21 cellular contexts compared by ENCODE assay signal in genomic region chr11:134519390-134519750, GRCh38.
"Had no signal": no experiment of that assay in that cellular context is flagged by ENCODE, and none has a peak within 500 bp of the region (broad histone marks: within the 10 kb centered on the region; RNA-seq: fewer than 3 reads in every experiment).

No MANE protein-coding gene starts in this region.

- DNase-seq: effector memory CD8-positive, alpha-beta T cell; erythroblast; foreskin keratinocyte; hypothalamus; natural killer cell; nucleus accumbens; stimulated activated CD4-positive, alpha-beta T cell treated with anti-CD3 and anti-CD28 coated beads, Interleukin-2, amount 100 ng/mL, for 24 hours; stimulated activated CD4-positive, alpha-beta T cell treated with anti-CD3 and anti-CD28 coated beads, Interleukin-4, amount 100 ng/mL, for 4 hours; stimulated activated naive B cell treated with anti-CD40 and anti-IgM and Interleukin-4, amounts not matched to agents 10 μg/mL and 1 μg/mL and 100 μg/mL, for 72 hours; stimulated activated naive CD8-positive, alpha-beta T cell treated with anti-CD3 and anti-CD28 coated beads, Interleukin-15, amount 100 ng/mL, for 72 hours; testis had no signal

- H3K4me3 ChIP-seq: lower lobe of right lung, ovary, prostate gland, right lobe of liver, testis, tibial nerve had no signal

- H3K4me1 Mint-ChIP-seq: mesothelial cell of epicardium; stimulated activated naive B cell treated with anti-CD40 and anti-IgM and Interleukin-4, amounts not matched to agents 10 μg/mL and 1 μg/mL and 100 μg/mL, for 72 hours; stimulated activated naive CD8-positive, alpha-beta T cell treated with anti-CD3 and anti-CD28 coated beads, Interleukin-15, amount 100 ng/mL, for 72 hours had no signal

- H3K9me3 ChIP-seq: lower lobe of right lung, ovary, prostate gland, right lobe of liver, testis, tibial nerve had no signal

- ATAC-seq: effector memory CD8-positive, alpha-beta T cell; foreskin keratinocyte; left lobe of liver; lower lobe of right lung; natural killer cell; right lobe of liver; stimulated activated naive B cell treated with anti-CD40 and anti-IgM and Interleukin-4, amounts not matched to agents 10 μg/mL and 1 μg/mL and 100 μg/mL, for 72 hours; stimulated activated naive CD8-positive, alpha-beta T cell treated with anti-CD3 and anti-CD28 coated beads, Interleukin-15, amount 100 ng/mL, for 72 hours had no signal

- H3K36me3 Mint-ChIP-seq: mesothelial cell of epicardium, natural killer cell had no signal

- H3K27ac Mint-ChIP-seq: dendritic cell treated with granulocyte-macrophage colony-stimulating factor and Interleukin-4, amounts not matched to agents 40 ng/mL and 50 ng/mL, for 4 days; effector memory CD8-positive, alpha-beta T cell; memory B cell; mesothelial cell of epicardium; natural killer cell; stimulated activated naive B cell treated with anti-CD40 and anti-IgM and Interleukin-4, amounts not matched to agents 10 μg/mL and 1 μg/mL and 100 μg/mL, for 72 hours; stimulated activated naive CD8-positive, alpha-beta T cell treated with anti-CD3 and anti-CD28 coated beads, Interleukin-15, amount 100 ng/mL, for 72 hours had no signal

- H3K36me3 ChIP-seq: lower lobe of right lung, ovary, prostate gland, right lobe of liver, tibial nerve had no signal

- H3K27me3 ChIP-seq: foreskin keratinocyte, ovary, right lobe of liver, testis had no signal

- H3K4me3 Mint-ChIP-seq: dendritic cell treated with granulocyte-macrophage colony-stimulating factor and Interleukin-4, amounts not matched to agents 40 ng/mL and 50 ng/mL, for 4 days; effector memory CD8-positive, alpha-beta T cell; memory B cell; mesothelial cell of epicardium; natural killer cell; neural crest cell; stimulated activated naive B cell treated with anti-CD40 and anti-IgM and Interleukin-4, amounts not matched to agents 10 μg/mL and 1 μg/mL and 100 μg/mL, for 72 hours; stimulated activated naive CD8-positive, alpha-beta T cell treated with anti-CD3 and anti-CD28 coated beads, Interleukin-15, amount 100 ng/mL, for 72 hours had no signal

- H3K27ac ChIP-seq: foreskin keratinocyte, lower lobe of right lung, ovary, prostate gland, right lobe of liver, testis, tibial nerve had no signal

- H3K4me1 ChIP-seq: foreskin keratinocyte, lower lobe of right lung, right lobe of liver, tibial nerve had no signal

- H3K9me3 Mint-ChIP-seq: memory B cell; mesothelial cell of epicardium; natural killer cell; neural crest cell; stimulated activated naive CD8-positive, alpha-beta T cell treated with anti-CD3 and anti-CD28 coated beads, Interleukin-15, amount 100 ng/mL, for 72 hours had no signal

- H3K27me3 Mint-ChIP-seq: dendritic cell treated with granulocyte-macrophage colony-stimulating factor and Interleukin-4, amounts not matched to agents 40 ng/mL and 50 ng/mL, for 4 days; stimulated activated naive CD8-positive, alpha-beta T cell treated with anti-CD3 and anti-CD28 coated beads, Interleukin-15, amount 100 ng/mL, for 72 hours had no signal
